1 cellular context compared by ENCODE assay signal in the genomic region with DNA sequence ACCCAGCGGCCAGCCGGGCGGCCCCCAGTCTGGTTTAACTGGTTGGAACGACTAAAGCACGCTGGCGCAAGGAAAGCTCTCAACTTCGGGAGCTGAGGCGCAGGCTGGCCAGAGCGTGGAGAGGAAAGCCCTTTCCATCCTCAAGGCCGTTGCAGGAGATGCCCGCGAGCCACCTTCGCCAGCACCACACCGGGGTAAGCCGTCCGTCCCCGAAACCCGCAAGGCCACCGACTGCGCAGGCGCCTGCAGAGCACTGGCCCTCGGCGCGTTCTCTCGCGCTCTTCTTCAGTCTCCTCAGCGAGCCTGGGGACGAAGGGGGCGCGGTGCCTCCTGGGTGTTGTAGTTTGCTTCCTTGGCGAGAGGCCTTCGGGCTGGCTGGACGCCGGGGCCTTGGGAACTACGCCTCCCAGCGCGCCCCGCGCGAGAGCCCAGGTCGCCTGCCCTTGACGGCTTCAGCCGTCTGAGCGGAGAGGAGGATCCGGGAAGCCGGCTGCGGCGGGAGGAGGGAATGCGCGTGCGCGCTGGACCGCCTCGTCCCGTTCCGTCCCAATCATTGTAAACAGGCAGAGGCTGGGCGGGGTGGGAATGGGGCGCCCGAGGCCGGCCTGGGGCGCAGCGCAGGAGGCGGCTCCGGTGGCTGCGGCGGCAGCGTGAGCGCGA.
A peak's percentile ranks its signal among the peaks of the same experiment; 100 is the strongest.
TF ChIP-seq lines count a peak whose summit lies in the region.

A gene (plus strand): TSS at position 531 of the 660 bp plus-strand sequence. CDS start 37,533 bp downstream, outside the sequence.

TF ChIP-seq in HEK293, 187 proteins besides CTCF, POLR2A, EP300 and RAD21 (continued from another document and continues in another):
- TF ChIP-seq ZNF132 (tag by site-specific recombination; IDR thresholded peaks at IDR 0.05; ENCODE audit: borderline replicate concordance) (no peak), ZNF114 (tag by site-specific recombination; IDR thresholded peaks at IDR 0.05) (no peak), ZNF670 (tag by site-specific recombination; IDR thresholded peaks at IDR 0.05; ENCODE audit: low read depth) (no peak), ZNF354C (tag by site-specific recombination; IDR thresholded peaks at IDR 0.05; ENCODE audit: borderline replicate concordance, low read depth) (no peak), ZFP37 (tag by site-specific recombination; IDR thresholded peaks at IDR 0.05) (peak; percentile 77; the same call in 1 of the 2 replicates), ZNF558 (tag by site-specific recombination; IDR thresholded peaks at IDR 0.05) (no peak), KLF8 (tag by site-specific recombination; IDR thresholded peaks at IDR 0.05) (peak; percentile 71; the same call in 1 of the 2 replicates), ZNF223 (tag by site-specific recombination; IDR thresholded peaks at IDR 0.05) (no peak), ZNF549 (tag by site-specific recombination; IDR thresholded peaks at IDR 0.05) (no peak), ZNF37A (tag by site-specific recombination; IDR thresholded peaks at IDR 0.05) (no peak), ZNF133 (tag by site-specific recombination; IDR thresholded peaks at IDR 0.05) (no peak), ZNF544 (tag by site-specific recombination; IDR thresholded peaks at IDR 0.05) (no peak), ZNF747 (tag by site-specific recombination; IDR thresholded peaks at IDR 0.05) (no peak), ZNF530 (tag by site-specific recombination; IDR thresholded peaks at IDR 0.05; ENCODE audit: low read depth) (no peak), ZNF214 (tag by site-specific recombination; IDR thresholded peaks at IDR 0.05; ENCODE audit: borderline replicate concordance) (no peak), KLF16 (tag by site-specific recombination; IDR thresholded peaks at IDR 0.05) (peak; percentile 84), ZNF350 (tag by site-specific recombination; IDR thresholded peaks at IDR 0.05) (no peak), ZNF660 (tag by site-specific recombination; IDR thresholded peaks at IDR 0.05) (0 out of 2 replicates have a peak, but pooled peaks have one; percentile 22), TRIM28 (IDR thresholded peaks at IDR 0.05; ENCODE audit: borderline replicate concordance, low read length) (0 out of 2 replicates have a peak, but pooled peaks have one; percentile 82), ZFP41 (tag by site-specific recombination; IDR thresholded peaks at IDR 0.05; ENCODE audit: borderline replicate concordance) (no peak), HOXC10 (CRISPR knock-in tag; IDR thresholded peaks at IDR 0.05) (no peak), ZNF837 (tag by site-specific recombination; IDR thresholded peaks at IDR 0.05) (no peak), ZNF623 (tag by site-specific recombination; IDR thresholded peaks at IDR 0.05) (no peak), ZSCAN23 (tag by site-specific recombination; IDR thresholded peaks at IDR 0.05) (no peak), ZNF391 (tag by site-specific recombination; IDR thresholded peaks at IDR 0.05; ENCODE audit: borderline replicate concordance, low read depth) (no peak), KLF1 (tag by site-specific recombination; IDR thresholded peaks at IDR 0.05) (no peak; the same call in none of the 2 replicates), ZNF175 (tag by site-specific recombination; IDR thresholded peaks at IDR 0.05) (no peak), GFI1B (tag by site-specific recombination; IDR thresholded peaks at IDR 0.05) (no peak), ZNF423 (tag by site-specific recombination; IDR thresholded peaks at IDR 0.05) (no peak), ZNF138 (tag by site-specific recombination; IDR thresholded peaks at IDR 0.05; ENCODE audit: borderline replicate concordance) (no peak), ZNF302 (tag by site-specific recombination; IDR thresholded peaks at IDR 0.05; ENCODE audit: low read depth) (no peak), ZNF239 (tag by site-specific recombination; IDR thresholded peaks at IDR 0.05) (no peak), GLI2 (tag by site-specific recombination; IDR thresholded peaks at IDR 0.05; ENCODE audit: borderline replicate concordance, low read depth) (no peak), ZNF76 (tag by site-specific recombination; IDR thresholded peaks at IDR 0.05; ENCODE audit: borderline replicate concordance, low read depth) (peak; percentile 99), ZBTB21 (tag by site-specific recombination; IDR thresholded peaks at IDR 0.05) (no peak), ZNF157 (tag by site-specific recombination; IDR thresholded peaks at IDR 0.05) (no peak), ZNF174 (tag by site-specific recombination; IDR thresholded peaks at IDR 0.05) (no peak), ZFP69B (tag by site-specific recombination; IDR thresholded peaks at IDR 0.05) (no peak), PRDM1 (tag by site-specific recombination; IDR thresholded peaks at IDR 0.05) (no peak), EGR2 (tag by site-specific recombination; IDR thresholded peaks at IDR 0.05; ENCODE audit: low read depth) (no peak)
- TF ChIP-seq, protein P1, sequence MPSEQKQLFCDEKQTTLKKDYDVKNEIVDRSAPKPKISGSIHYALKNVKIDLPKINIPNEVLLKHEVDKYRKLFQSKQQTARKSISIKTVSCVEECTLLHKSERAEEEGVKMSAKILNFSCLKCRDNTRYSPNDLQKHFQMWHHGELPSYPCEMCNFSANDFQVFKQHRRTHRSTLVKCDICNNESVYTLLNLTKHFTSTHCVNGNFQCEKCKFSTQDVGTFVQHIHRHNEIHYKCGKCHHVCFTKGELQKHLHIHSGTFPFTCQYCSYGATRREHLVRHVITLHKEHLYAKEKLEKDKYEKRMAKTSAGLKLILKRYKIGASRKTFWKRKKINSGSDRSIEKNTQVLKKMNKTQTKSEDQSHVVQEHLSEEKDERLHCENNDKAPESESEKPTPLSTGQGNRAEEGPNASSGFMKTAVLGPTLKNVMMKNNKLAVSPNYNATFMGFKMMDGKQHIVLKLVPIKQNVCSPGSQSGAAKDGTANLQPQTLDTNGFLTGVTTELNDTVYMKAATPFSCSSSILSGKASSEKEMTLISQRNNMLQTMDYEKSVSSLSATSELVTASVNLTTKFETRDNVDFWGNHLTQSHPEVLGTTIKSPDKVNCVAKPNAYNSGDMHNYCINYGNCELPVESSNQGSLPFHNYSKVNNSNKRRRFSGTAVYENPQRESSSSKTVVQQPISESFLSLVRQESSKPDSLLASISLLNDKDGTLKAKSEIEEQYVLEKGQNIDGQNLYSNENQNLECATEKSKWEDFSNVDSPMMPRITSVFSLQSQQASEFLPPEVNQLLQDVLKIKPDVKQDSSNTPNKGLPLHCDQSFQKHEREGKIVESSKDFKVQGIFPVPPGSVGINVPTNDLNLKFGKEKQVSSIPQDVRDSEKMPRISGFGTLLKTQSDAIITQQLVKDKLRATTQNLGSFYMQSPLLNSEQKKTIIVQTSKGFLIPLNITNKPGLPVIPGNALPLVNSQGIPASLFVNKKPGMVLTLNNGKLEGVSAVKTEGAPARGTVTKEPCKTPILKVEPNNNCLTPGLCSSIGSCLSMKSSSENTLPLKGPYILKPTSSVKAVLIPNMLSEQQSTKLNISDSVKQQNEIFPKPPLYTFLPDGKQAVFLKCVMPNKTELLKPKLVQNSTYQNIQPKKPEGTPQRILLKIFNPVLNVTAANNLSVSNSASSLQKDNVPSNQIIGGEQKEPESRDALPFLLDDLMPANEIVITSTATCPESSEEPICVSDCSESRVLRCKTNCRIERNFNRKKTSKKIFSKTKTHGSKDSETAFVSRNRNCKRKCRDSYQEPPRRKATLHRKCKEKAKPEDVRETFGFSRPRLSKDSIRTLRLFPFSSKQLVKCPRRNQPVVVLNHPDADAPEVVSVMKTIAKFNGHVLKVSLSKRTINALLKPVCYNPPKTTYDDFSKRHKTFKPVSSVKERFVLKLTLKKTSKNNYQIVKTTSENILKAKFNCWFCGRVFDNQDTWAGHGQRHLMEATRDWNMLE (tag by site-specific recombination; conservative IDR thresholded peaks at IDR 0.05; ENCODE audit: low read depth) = peak; percentile 43; the same call in 1 of the 2 replicates
- TF ChIP-seq, protein P2, sequence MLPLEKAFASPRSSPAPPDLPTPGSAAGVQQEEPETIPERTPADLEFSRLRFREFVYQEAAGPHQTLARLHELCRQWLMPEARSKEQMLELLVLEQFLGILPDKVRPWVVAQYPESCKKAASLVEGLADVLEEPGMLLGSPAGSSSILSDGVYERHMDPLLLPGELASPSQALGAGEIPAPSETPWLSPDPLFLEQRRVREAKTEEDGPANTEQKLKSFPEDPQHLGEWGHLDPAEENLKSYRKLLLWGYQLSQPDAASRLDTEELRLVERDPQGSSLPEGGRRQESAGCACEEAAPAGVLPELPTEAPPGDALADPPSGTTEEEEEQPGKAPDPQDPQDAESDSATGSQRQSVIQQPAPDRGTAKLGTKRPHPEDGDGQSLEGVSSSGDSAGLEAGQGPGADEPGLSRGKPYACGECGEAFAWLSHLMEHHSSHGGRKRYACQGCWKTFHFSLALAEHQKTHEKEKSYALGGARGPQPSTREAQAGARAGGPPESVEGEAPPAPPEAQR (tag by site-specific recombination; IDR thresholded peaks at IDR 0.05) = no peak
- TF ChIP-seq, protein P3, sequence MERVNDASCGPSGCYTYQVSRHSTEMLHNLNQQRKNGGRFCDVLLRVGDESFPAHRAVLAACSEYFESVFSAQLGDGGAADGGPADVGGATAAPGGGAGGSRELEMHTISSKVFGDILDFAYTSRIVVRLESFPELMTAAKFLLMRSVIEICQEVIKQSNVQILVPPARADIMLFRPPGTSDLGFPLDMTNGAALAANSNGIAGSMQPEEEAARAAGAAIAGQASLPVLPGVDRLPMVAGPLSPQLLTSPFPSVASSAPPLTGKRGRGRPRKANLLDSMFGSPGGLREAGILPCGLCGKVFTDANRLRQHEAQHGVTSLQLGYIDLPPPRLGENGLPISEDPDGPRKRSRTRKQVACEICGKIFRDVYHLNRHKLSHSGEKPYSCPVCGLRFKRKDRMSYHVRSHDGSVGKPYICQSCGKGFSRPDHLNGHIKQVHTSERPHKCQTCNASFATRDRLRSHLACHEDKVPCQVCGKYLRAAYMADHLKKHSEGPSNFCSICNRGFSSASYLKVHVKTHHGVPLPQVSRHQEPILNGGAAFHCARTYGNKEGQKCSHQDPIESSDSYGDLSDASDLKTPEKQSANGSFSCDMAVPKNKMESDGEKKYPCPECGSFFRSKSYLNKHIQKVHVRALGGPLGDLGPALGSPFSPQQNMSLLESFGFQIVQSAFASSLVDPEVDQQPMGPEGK (tag by site-specific recombination; IDR thresholded peaks at IDR 0.05) = peak; percentile 69
- TF ChIP-seq, protein P4, sequence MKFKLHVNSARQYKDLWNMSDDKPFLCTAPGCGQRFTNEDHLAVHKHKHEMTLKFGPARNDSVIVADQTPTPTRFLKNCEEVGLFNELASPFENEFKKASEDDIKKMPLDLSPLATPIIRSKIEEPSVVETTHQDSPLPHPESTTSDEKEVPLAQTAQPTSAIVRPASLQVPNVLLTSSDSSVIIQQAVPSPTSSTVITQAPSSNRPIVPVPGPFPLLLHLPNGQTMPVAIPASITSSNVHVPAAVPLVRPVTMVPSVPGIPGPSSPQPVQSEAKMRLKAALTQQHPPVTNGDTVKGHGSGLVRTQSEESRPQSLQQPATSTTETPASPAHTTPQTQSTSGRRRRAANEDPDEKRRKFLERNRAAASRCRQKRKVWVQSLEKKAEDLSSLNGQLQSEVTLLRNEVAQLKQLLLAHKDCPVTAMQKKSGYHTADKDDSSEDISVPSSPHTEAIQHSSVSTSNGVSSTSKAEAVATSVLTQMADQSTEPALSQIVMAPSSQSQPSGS (tag by site-specific recombination; IDR thresholded peaks at IDR 0.05; ENCODE audit: low read depth) = no peak
- TF ChIP-seq, protein P5, sequence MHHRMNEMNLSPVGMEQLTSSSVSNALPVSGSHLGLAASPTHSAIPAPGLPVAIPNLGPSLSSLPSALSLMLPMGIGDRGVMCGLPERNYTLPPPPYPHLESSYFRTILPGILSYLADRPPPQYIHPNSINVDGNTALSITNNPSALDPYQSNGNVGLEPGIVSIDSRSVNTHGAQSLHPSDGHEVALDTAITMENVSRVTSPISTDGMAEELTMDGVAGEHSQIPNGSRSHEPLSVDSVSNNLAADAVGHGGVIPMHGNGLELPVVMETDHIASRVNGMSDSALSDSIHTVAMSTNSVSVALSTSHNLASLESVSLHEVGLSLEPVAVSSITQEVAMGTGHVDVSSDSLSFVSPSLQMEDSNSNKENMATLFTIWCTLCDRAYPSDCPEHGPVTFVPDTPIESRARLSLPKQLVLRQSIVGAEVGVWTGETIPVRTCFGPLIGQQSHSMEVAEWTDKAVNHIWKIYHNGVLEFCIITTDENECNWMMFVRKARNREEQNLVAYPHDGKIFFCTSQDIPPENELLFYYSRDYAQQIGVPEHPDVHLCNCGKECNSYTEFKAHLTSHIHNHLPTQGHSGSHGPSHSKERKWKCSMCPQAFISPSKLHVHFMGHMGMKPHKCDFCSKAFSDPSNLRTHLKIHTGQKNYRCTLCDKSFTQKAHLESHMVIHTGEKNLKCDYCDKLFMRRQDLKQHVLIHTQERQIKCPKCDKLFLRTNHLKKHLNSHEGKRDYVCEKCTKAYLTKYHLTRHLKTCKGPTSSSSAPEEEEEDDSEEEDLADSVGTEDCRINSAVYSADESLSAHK (tag by site-specific recombination; IDR thresholded peaks at IDR 0.05) = no peak
- TF ChIP-seq, protein P6, sequence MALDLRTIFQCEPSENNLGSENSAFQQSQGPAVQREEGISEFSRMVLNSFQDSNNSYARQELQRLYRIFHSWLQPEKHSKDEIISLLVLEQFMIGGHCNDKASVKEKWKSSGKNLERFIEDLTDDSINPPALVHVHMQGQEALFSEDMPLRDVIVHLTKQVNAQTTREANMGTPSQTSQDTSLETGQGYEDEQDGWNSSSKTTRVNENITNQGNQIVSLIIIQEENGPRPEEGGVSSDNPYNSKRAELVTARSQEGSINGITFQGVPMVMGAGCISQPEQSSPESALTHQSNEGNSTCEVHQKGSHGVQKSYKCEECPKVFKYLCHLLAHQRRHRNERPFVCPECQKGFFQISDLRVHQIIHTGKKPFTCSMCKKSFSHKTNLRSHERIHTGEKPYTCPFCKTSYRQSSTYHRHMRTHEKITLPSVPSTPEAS (tag by site-specific recombination; IDR thresholded peaks at IDR 0.05) = peak; percentile 24; the same call in 1 of the 2 replicates
- TF ChIP-seq, protein P7, sequence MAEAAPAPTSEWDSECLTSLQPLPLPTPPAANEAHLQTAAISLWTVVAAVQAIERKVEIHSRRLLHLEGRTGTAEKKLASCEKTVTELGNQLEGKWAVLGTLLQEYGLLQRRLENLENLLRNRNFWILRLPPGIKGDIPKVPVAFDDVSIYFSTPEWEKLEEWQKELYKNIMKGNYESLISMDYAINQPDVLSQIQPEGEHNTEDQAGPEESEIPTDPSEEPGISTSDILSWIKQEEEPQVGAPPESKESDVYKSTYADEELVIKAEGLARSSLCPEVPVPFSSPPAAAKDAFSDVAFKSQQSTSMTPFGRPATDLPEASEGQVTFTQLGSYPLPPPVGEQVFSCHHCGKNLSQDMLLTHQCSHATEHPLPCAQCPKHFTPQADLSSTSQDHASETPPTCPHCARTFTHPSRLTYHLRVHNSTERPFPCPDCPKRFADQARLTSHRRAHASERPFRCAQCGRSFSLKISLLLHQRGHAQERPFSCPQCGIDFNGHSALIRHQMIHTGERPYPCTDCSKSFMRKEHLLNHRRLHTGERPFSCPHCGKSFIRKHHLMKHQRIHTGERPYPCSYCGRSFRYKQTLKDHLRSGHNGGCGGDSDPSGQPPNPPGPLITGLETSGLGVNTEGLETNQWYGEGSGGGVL (tag by site-specific recombination; IDR thresholded peaks at IDR 0.05) = no peak
- TF ChIP-seq, protein P8, sequence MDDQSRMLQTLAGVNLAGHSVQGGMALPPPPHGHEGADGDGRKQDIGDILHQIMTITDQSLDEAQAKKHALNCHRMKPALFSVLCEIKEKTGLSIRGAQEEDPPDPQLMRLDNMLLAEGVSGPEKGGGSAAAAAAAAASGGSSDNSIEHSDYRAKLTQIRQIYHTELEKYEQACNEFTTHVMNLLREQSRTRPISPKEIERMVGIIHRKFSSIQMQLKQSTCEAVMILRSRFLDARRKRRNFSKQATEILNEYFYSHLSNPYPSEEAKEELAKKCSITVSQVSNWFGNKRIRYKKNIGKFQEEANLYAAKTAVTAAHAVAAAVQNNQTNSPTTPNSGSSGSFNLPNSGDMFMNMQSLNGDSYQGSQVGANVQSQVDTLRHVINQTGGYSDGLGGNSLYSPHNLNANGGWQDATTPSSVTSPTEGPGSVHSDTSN (CRISPR knock-in tag; IDR thresholded peaks at IDR 0.05) = no peak
